Comparison of ENCODE assay signal across 20 cellular contexts in the genomic region with DNA sequence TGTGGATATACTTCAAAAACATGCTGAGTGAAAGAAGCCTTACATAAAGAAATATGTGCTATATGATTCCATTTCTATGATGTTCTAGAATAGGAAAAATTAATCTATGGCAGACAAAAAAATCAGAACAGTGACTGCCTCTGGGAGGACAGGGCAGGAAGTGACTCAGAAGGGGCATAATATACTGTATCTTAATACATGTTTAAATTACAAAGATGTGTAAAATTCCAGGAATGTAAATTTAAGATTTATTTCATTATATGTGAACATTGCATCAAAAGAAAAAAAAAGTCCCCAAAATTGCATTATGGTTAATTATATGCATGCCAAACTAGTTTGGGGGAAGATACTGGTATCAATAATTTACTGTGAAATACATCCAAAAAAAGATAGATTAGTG. TPM values are rescaled to one million over a fixed set of nuclear protein-coding genes. Genes with fewer than 3 reads are reported as not detected.
A peak's percentile ranks its signal among the peaks of the same experiment; 100 is the strongest.
DNase-seq lines count a peak whose midpoint lies in the region; ATAC-seq, FAIRE-seq and TF ChIP-seq lines count a peak whose summit lies in the region.
"Had no signal": no experiment of that assay in that cellular context is flagged by ENCODE, and none has a peak within 500 bp of the region (broad histone marks: within the 10 kb centered on the region; RNA-seq: fewer than 3 reads in every experiment).

No MANE protein-coding gene starts in this region.

- no peaks in the 10 kb centered on the region for H3K9me3 Mint-ChIP-seq in astrocyte (ENCODE audit: unreplicated experiment)
- no peaks in the 10 kb centered on the region for H3K9me3 Mint-ChIP-seq in stimulated activated effector memory CD8-positive, alpha-beta T cell treated with anti-CD3 and anti-CD28 coated beads, Interleukin-12 subunit alpha, Interleukin-12 subunit beta, amount 100 ng/mL, for 72 hours
- H3K9me3 Mint-ChIP-seq: CD8-positive, alpha-beta memory T cell had no signal

- H3K36me3 ChIP-seq in MG63 (peaks cover 4% of the 10 kb centered on the region), astrocyte (ENCODE audit: insufficient read depth, low read length) (no peaks in the 10 kb centered on the region)
- H3K36me3 ChIP-seq: BE2C had no signal

- no peak overlapping the region for H3K9ac ChIP-seq in astrocyte (ENCODE audit: low read length)

- H3K4me3 ChIP-seq in MG63 (no peak overlapping the region), astrocyte (ENCODE audit: insufficient read depth, low read depth, low read length) (no peak overlapping the region)

- peaks cover 6% of the 10 kb centered on the region for H3K4me1 ChIP-seq in astrocyte (ENCODE audit: insufficient read depth, low read length)
- H3K4me1 ChIP-seq: BE2C had no signal

- H4K20me1 ChIP-seq in astrocyte (ENCODE audit: insufficient read depth, low read length): peaks cover 8% of the 10 kb centered on the region

- no peaks in the 10 kb centered on the region for H3K36me3 Mint-ChIP-seq in astrocyte (ENCODE audit: low read depth, unreplicated experiment)
- no peaks in the 10 kb centered on the region for H3K36me3 Mint-ChIP-seq in stimulated activated effector memory CD8-positive, alpha-beta T cell treated with anti-CD3 and anti-CD28 coated beads, Interleukin-12 subunit alpha, Interleukin-12 subunit beta, amount 100 ng/mL, for 72 hours

- H3K4me1 Mint-ChIP-seq in astrocyte (ENCODE audit: low read depth, unreplicated experiment): peaks cover 15% of the 10 kb centered on the region
- H3K4me1 Mint-ChIP-seq in stimulated activated effector memory CD8-positive, alpha-beta T cell treated with anti-CD3 and anti-CD28 coated beads, Interleukin-12 subunit alpha, Interleukin-12 subunit beta, amount 100 ng/mL, for 72 hours: no peaks in the 10 kb centered on the region

- peaks cover 31% of the 10 kb centered on the region for H3K79me2 ChIP-seq in astrocyte (ENCODE audit: insufficient read depth, low read length)

- no peak overlapping the region for H3K4me3 Mint-ChIP-seq in astrocyte (ENCODE audit: unreplicated experiment)
- no peak overlapping the region for H3K4me3 Mint-ChIP-seq in stimulated activated effector memory CD8-positive, alpha-beta T cell treated with anti-CD3 and anti-CD28 coated beads, Interleukin-12 subunit alpha, Interleukin-12 subunit beta, amount 100 ng/mL, for 72 hours
- H3K4me3 Mint-ChIP-seq: CD8-positive, alpha-beta memory T cell had no signal

- no peak for FAIRE-seq in astrocyte (lab: Jason Lieb, UNC)

- no peak overlapping the region for H2AFZ ChIP-seq in astrocyte (ENCODE audit: low read depth, low read length)

- no peak for TF ChIP-seq CTCF in astrocyte (IDR thresholded peaks at IDR 0.05; ENCODE audit: insufficient read depth, low read depth, low read length)

- no peak overlapping the region for H3K27ac ChIP-seq in astrocyte (ENCODE audit: low read depth, low read length)

- H3K4me2 ChIP-seq in astrocyte (ENCODE audit: low read length): peak overlapping the region; percentile 1

- no peak for ATAC-seq in stimulated activated effector memory CD8-positive, alpha-beta T cell treated with anti-CD3 and anti-CD28 coated beads, Interleukin-12 subunit alpha, Interleukin-12 subunit beta, amount 100 ng/mL, for 72 hours
- ATAC-seq: HCT116, Right ventricle myocardium inferior had no signal

- H3K27me3 ChIP-seq in MG63 (no peaks in the 10 kb centered on the region), astrocyte (ENCODE audit: insufficient read depth, low read length) (no peaks in the 10 kb centered on the region)
- H3K27me3 ChIP-seq: BE2C had no signal

- H3K27ac Mint-ChIP-seq in astrocyte (ENCODE audit: unreplicated experiment): peak overlapping the region; percentile 68
- no peak overlapping the region for H3K27ac Mint-ChIP-seq in stimulated activated effector memory CD8-positive, alpha-beta T cell treated with anti-CD3 and anti-CD28 coated beads, Interleukin-12 subunit alpha, Interleukin-12 subunit beta, amount 100 ng/mL, for 72 hours
- H3K27ac Mint-ChIP-seq: CD8-positive, alpha-beta memory T cell had no signal

- H3K27me3 Mint-ChIP-seq in astrocyte (ENCODE audit: low read depth, unreplicated experiment): no peaks in the 10 kb centered on the region
- H3K27me3 Mint-ChIP-seq: CD8-positive, alpha-beta memory T cell had no signal

- DNase-seq in EL (peak; percentile 67), MG63 (peak; percentile 31), astrocyte (ENCODE audit: low read depth) (no peak), foreskin melanocyte (peak; percentile 16), HK-2 (ENCODE audit: unreplicated experiment) (no peak), hepatic stellate cell (ENCODE audit: low spot score) (no peak), AG20443 (ENCODE audit: low spot score) (no peak)
- no peak for DNase-seq in stimulated activated effector memory CD8-positive, alpha-beta T cell treated with anti-CD3 and anti-CD28 coated beads, Interleukin-12 subunit alpha, Interleukin-12 subunit beta, amount 100 ng/mL, for 72 hours (ENCODE audit: low spot score in 2 of 2)
- DNase-seq: BE2C; CD8-positive, alpha-beta memory T cell; DMS 273 treated with DMSO at 0.1 percent for 48 hours; KG1; NCI-H1092 treated with DMSO at 0.1 percent for 48 hours; NCI-H1694 treated with DMSO at 0.1 percent for 48 hours; NCI-H345; NCI-H526 treated with DMSO at 0.1 percent for 48 hours; NK-92 treated with Interleukin-12 subunit alpha and Interleukin-12 subunit beta, amount 100 ng/mL, for 24 hours; OCI-M1 had no signal

- H3K9me3 ChIP-seq in MG63 (no peaks in the 10 kb centered on the region), astrocyte (ENCODE audit: insufficient read depth, low read depth, low read length) (no peaks in the 10 kb centered on the region)
- H3K9me3 ChIP-seq: BE2C had no signal

RNA-seq across cellular contexts. Expression of a gene that starts 32.2 kb away (rescaled TPM):
- total RNA-seq in MG63 (2014; rRNA removed; shearing (Covaris generic); ENCODE audit: low replicate concordance): 16.7 and 23.2 TPM in 2 replicates
- 43.7 and 50.0 TPM in 2 replicates for total RNA-seq in astrocyte

RNA-seq across cellular contexts. Expression of a gene that starts 43.1 kb away (rescaled TPM):
- total RNA-seq in MG63 (2014; rRNA removed; shearing (Covaris generic); ENCODE audit: low replicate concordance): 95.6 and 135 TPM in 2 replicates
- total RNA-seq in astrocyte: 75.9 and 78.7 TPM in 2 replicates

Comparison
In these comparisons a context has a peak if more than half of its experiments do, and no peak if none do; other contexts are left out.
1. DNase-seq: peak in EL (single experiment), MG63 (single experiment) and foreskin melanocyte (single experiment); none in astrocyte (single experiment), HK-2 (single experiment), stimulated activated effector memory CD8-positive, alpha-beta T cell treated with anti-CD3 and anti-CD28 coated beads, Interleukin-12 subunit alpha, Interleukin-12 subunit beta, amount 100 ng/mL, for 72 hours (0 of 2), hepatic stellate cell (single experiment) and AG20443 (single experiment).